30 cellular contexts compared by ENCODE assay signal in genomic region chr16:1116693-1117077, GRCh38. TPM values are rescaled to one million over a fixed set of nuclear protein-coding genes. Genes with fewer than 3 reads are reported as not detected.
"Had no signal": no experiment of that assay in that cellular context is flagged by ENCODE, and none has a peak within 500 bp of the region (broad histone marks: within the 10 kb centered on the region; RNA-seq: fewer than 3 reads in every experiment).

No MANE protein-coding gene starts in this region.

- H3K27ac ChIP-seq: colonic mucosa, epithelial cell of prostate, esophagus squamous epithelium, gastrocnemius medialis, heart right ventricle, left lung, lower lobe of right lung had no signal

- H3K36me3 ChIP-seq: colonic mucosa, esophagus squamous epithelium, gastrocnemius medialis, heart right ventricle, left lung, lower lobe of right lung had no signal

- ATAC-seq: effector memory CD8-positive, alpha-beta T cell; esophagus mucosa; gastrocnemius medialis; heart right ventricle; left lung; left ventricle myocardium superior; lower lobe of right lung; mucosa of descending colon had no signal

- H3K27me3 ChIP-seq: colonic mucosa had no signal

- H3K9me3 ChIP-seq: colonic mucosa, esophagus squamous epithelium, gastrocnemius medialis, heart right ventricle, left lung, lower lobe of right lung, mucosa of descending colon had no signal

- H3K36me3 Mint-ChIP-seq: mesothelial cell of epicardium had no signal

- H3K4me3 ChIP-seq: colonic mucosa, esophagus squamous epithelium, gastrocnemius medialis, heart right ventricle, left lung, lower lobe of right lung, mucosa of descending colon had no signal

- H3K4me1 ChIP-seq: colonic mucosa, esophagus squamous epithelium, gastrocnemius medialis, heart right ventricle, left lung, lower lobe of right lung had no signal

- H3K27ac Mint-ChIP-seq: dendritic cell treated with granulocyte-macrophage colony-stimulating factor and Interleukin-4, amounts not matched to agents 40 ng/mL and 50 ng/mL, for 4 days; effector memory CD8-positive, alpha-beta T cell; endodermal cell; mesothelial cell of epicardium had no signal

- DNase-seq: colonic mucosa; cortex of kidney; effector CD8-positive, alpha-beta T cell; effector memory CD8-positive, alpha-beta T cell; endodermal cell; erythroblast; esophagus squamous epithelium; foreskin fibroblast; foreskin melanocyte; gastrocnemius medialis; heart right ventricle; hippocampal formation; kidney; kidney glomerular epithelial cell; left lung; left ventricle myocardium superior; lower lobe of right lung; mesenchymal stem cell; mucosa of descending colon had no signal

- H3K9me3 Mint-ChIP-seq: dendritic cell treated with granulocyte-macrophage colony-stimulating factor and Interleukin-4, amounts not matched to agents 40 ng/mL and 50 ng/mL, for 4 days; effector memory CD8-positive, alpha-beta T cell; endodermal cell; mesothelial cell of epicardium had no signal

RNA-seq across cellular contexts. Expression of gene C1QTNF8, which starts 20.6 kb away (rescaled TPM):
- total RNA-seq: chondrocyte, colonic mucosa, dermis microvascular lymphatic vessel endothelial cell, esophagus mucosa, esophagus squamous epithelium, gastrocnemius medialis, glomerular endothelial cell, kidney, left lung, left ventricle myocardium superior, lower leg skin, lower lobe of right lung, lung microvascular endothelial cell, mesenteric fat pad, mesothelial cell of epicardium, mucosa of descending colon, myocyte had no signal
- polyA plus RNA-seq: heart right ventricle had no signal

RNA-seq across cellular contexts. Expression of gene SSTR5, which starts 44.1 kb away (rescaled TPM):
- total RNA-seq: chondrocyte, esophagus mucosa, esophagus squamous epithelium, glomerular endothelial cell, left lung, lower lobe of right lung, mesenteric fat pad, mesothelial cell of epicardium, mucosa of descending colon had no signal
